Comparison of ENCODE assay signal across 10 cellular contexts in the genomic region with DNA sequence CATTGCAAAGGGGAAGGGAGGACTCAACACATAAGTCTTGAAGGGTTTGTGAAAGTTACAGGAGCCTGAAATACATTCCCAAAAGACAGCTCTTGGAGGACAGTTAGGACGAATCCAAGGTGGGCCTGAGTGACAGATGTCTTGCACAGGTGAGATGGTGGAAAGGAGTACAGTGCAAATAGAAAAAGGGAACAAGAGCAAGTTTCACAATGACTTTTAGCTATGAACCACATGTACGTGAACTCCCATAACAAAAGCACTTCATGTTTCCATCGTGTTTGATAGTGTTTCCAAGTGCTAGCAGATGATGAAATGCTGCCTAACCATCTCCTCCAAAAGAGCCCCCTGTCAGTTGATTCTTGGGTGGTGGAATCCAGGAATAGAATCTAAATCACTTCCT. TPM values are rescaled to one million over a fixed set of nuclear protein-coding genes. Genes with fewer than 3 reads are reported as not detected.
DNase-seq lines count a peak whose midpoint lies in the region; ATAC-seq and TF ChIP-seq lines count a peak whose summit lies in the region.
"Had no signal": no experiment of that assay in that cellular context is flagged by ENCODE, and none has a peak within 500 bp of the region (broad histone marks: within the 10 kb centered on the region; RNA-seq: fewer than 3 reads in every experiment).

No MANE protein-coding gene starts in this region.

- H3K27me3 ChIP-seq in esophagus muscularis mucosa (peaks cover 0 to 5% (median 0%) of the 10 kb centered on the region in 4 donors), left ventricle myocardium inferior (ENCODE audit: low read depth) (peaks cover 26% of the 10 kb centered on the region), heart right ventricle (peaks cover 0 to 4% (median 0%) of the 10 kb centered on the region in 7 donors), prostate gland (replicated peaks; ENCODE audit: insufficient read depth) (peaks cover 2% of the 10 kb centered on the region)

- no peak overlapping the region for H3K4me3 ChIP-seq in esophagus muscularis mucosa
- no peak overlapping the region for H3K4me3 ChIP-seq in left ventricle myocardium inferior
- peak overlapping the region in 1 of 10 donors; percentile 25 for H3K4me3 ChIP-seq in heart right ventricle
- no peak overlapping the region for H3K4me3 ChIP-seq in prostate gland

- TF ChIP-seq EP300 in esophagus muscularis mucosa (IDR thresholded peaks at IDR 0.05) = no peak

- H3K9me3 ChIP-seq in esophagus muscularis mucosa (no peaks in the 10 kb centered on the region), left ventricle myocardium inferior (replicated peaks) (peaks cover 10% of the 10 kb centered on the region), heart right ventricle (peaks cover 0 to 7% (median 0%) of the 10 kb centered on the region in 11 donors), prostate gland (no peaks in the 10 kb centered on the region)

- no peaks in the 10 kb centered on the region for H3K4me1 ChIP-seq in esophagus muscularis mucosa
- H3K4me1 ChIP-seq in left ventricle myocardium inferior = no peaks in the 10 kb centered on the region
- peaks cover 0 to 13% (median 0%) of the 10 kb centered on the region in 9 donors for H3K4me1 ChIP-seq in heart right ventricle
- H3K4me1 ChIP-seq in prostate gland (replicated peaks) = no peaks in the 10 kb centered on the region

- peak; percentile 74 for ATAC-seq in GM18520 (IDR thresholded peaks at IDR 0.05; ENCODE audit: unreplicated experiment)
- peak; percentile 93 for ATAC-seq in GM21619 (IDR thresholded peaks at IDR 0.05; ENCODE audit: unreplicated experiment)
- ATAC-seq in HG03460 (IDR thresholded peaks at IDR 0.05; ENCODE audit: unreplicated experiment) = peak; percentile 92
- ATAC-seq in heart right ventricle = no peak

- TF ChIP-seq CTCF in esophagus muscularis mucosa (IDR thresholded peaks at IDR 0.05) = no peak
- no peak for TF ChIP-seq CTCF in left ventricle myocardium inferior (IDR thresholded peaks at IDR 0.05; ENCODE audit: borderline replicate concordance)
- TF ChIP-seq CTCF in heart right ventricle (IDR thresholded peaks at IDR 0.05) = no peak
- no peak for TF ChIP-seq CTCF in prostate gland (IDR thresholded peaks at IDR 0.05)

- H3K27ac ChIP-seq in esophagus muscularis mucosa (replicated peaks in 1 of 4) (no peak overlapping the region), left ventricle myocardium inferior (replicated peaks) (no peak overlapping the region), heart right ventricle (peak overlapping the region in 1 of 10 donors; percentile 85), prostate gland (no peak overlapping the region)

- TF ChIP-seq POLR2A in esophagus muscularis mucosa (IDR thresholded peaks at IDR 0.05; ENCODE audit: low read depth) (no peak), prostate gland (IDR thresholded peaks at IDR 0.05) (no peak)

- 57% methylated on average over 3 of the region's 3 CpGs for WGBS in esophagus muscularis mucosa
- WGBS in heart right ventricle, 2 donors = 61 to 67% methylated on average over 3 of the region's 3 CpGs
- 69% methylated on average over 3 of the region's 3 CpGs for WGBS in prostate gland

- intact Hi-C loops in esophagus muscularis mucosa (cut with DNase I) (no loop called here), left ventricle myocardium inferior (cut with micrococcal nuclease) (no loop called here), heart right ventricle (cut with DNase I) (no loop called here), prostate gland (cut with DNase I) (no loop called here)

- no peaks in the 10 kb centered on the region for H3K36me3 ChIP-seq in esophagus muscularis mucosa
- no peaks in the 10 kb centered on the region for H3K36me3 ChIP-seq in left ventricle myocardium inferior
- no peaks in the 10 kb centered on the region for H3K36me3 ChIP-seq in heart right ventricle
- no peaks in the 10 kb centered on the region for H3K36me3 ChIP-seq in prostate gland

- peak; percentile 60 for DNase-seq in esophagus muscularis mucosa (ENCODE audit: extremely low spot score)
- DNase-seq in retina = no peak
- no peak for DNase-seq in left ventricle myocardium inferior
- no peak for DNase-seq in heart right ventricle
- DNase-seq in prostate gland (ENCODE audit: low spot score) = no peak

RNA-seq across cellular contexts. Expression of a gene that starts 1.8 kb away (rescaled TPM):
- 10 to 100 TPM in 1 of 4 donors, under 1 TPM in 3; 0.42 to 11.3 (median 0.58) TPM for total RNA-seq in esophagus muscularis mucosa
- total RNA-seq in left ventricle myocardium inferior = 0.30 TPM
- total RNA-seq in heart right ventricle = 1 to 10 TPM in 1 of 10 donors, under 1 TPM in 6, not detected in 3; 0.12 to 1.2 (median 0.57) TPM
- polyA plus RNA-seq in heart right ventricle = under 1 TPM; 0.28 to 0.44 TPM
- total RNA-seq in prostate gland = under 1 TPM in 1 of 2 donors, not detected in 1; 0.14 TPM
- total RNA-seq: glomerular endothelial cell, osteocyte had no signal

RNA-seq across cellular contexts. Expression of a gene that starts 48.3 kb away (rescaled TPM):
- total RNA-seq in esophagus muscularis mucosa (not detected), left ventricle myocardium inferior (not detected), heart right ventricle (under 1 TPM in 1 of 10 donors, not detected in 9; 0.07 TPM), prostate gland (not detected)
- polyA plus RNA-seq in heart right ventricle = not detected
- total RNA-seq: glomerular endothelial cell, osteocyte had no signal

Comparison
In these comparisons a context has a peak if more than half of its experiments do, and no peak if none do; other contexts are left out.
1. ATAC-seq: peak in GM18520 (single experiment), GM21619 (single experiment) and HG03460 (single experiment); none in heart right ventricle (0 of 8).